Comparison of ENCODE assay signal across 8 cellular contexts in genomic region chr5:139660105-139660915, GRCh38. TPM values are rescaled to one million over a fixed set of nuclear protein-coding genes. Genes with fewer than 3 reads are reported as not detected.
A peak's percentile ranks its signal among the peaks of the same experiment; 100 is the strongest.
DNase-seq lines count a peak whose midpoint lies in the region; ATAC-seq, FAIRE-seq and TF ChIP-seq lines count a peak whose summit lies in the region.

No MANE protein-coding gene starts in this region.

- intact Hi-C loops in Right ventricle myocardium inferior (cut with DNase I): no loop called here

- peak; percentile 78 for DNase-seq in H54 (ENCODE audit: insufficient read length, low spot score)
- DNase-seq in Right ventricle myocardium inferior (ENCODE audit: missing footprints): peak; percentile 86
- peak; percentile 77 for DNase-seq in renal cortical epithelial cell (ENCODE audit: low read depth)
- DNase-seq in NCI-H774 (lab: John Stamatoyannopoulos, UW): no peak
- DNase-seq in effector CD8-positive, alpha-beta T cell (lab: John Stamatoyannopoulos, UW): no peak

- ATAC-seq in Right ventricle myocardium inferior (peak; percentile 63), GM18867 (IDR thresholded peaks at IDR 0.05; ENCODE audit: unreplicated experiment) (no peak), GM21786 (IDR thresholded peaks at IDR 0.05; ENCODE audit: unreplicated experiment) (no peak)

- no peak for TF ChIP-seq CTCF in VCaP (conservative IDR thresholded peaks at IDR 0.05)

- peak overlapping the region; percentile 92 for H3K27ac ChIP-seq in VCaP

- TF ChIP-seq POLR2A in H54 (IDR thresholded peaks at IDR 0.05; ENCODE audit: low read depth, low read length): peak; percentile 69

- no peak for FAIRE-seq in H54 (lab: Jason Lieb, UNC)

RNA-seq across cellular contexts. Expression of gene CXXC5, which starts 12.2 kb away (rescaled TPM):
- total RNA-seq in Right ventricle myocardium inferior: 74.1 TPM
- total RNA-seq in renal cortical epithelial cell: 187 and 252 TPM in 2 replicates

Comparison
In these comparisons a context has a peak if more than half of its experiments do, and no peak if none do; other contexts are left out.
1. DNase-seq: peak in H54 (single experiment), Right ventricle myocardium inferior (single experiment) and renal cortical epithelial cell (single experiment); none in NCI-H774 (single experiment) and effector CD8-positive, alpha-beta T cell (single experiment).